Comparison of ENCODE assay signal across 7 cellular contexts in genomic region chr20:53585028-53585569, GRCh38. TPM values are rescaled to one million over a fixed set of nuclear protein-coding genes. Genes with fewer than 3 reads are reported as not detected.
DNase-seq lines count a peak whose midpoint lies in the region; ATAC-seq and TF ChIP-seq lines count a peak whose summit lies in the region.
"Not testable (repeated sequence)": the region's sequence is repeated elsewhere in the genome, so short reads cannot be mapped to it uniquely, and the experiment has no call there.

No MANE protein-coding gene starts in this region.

- H3K27ac Mint-ChIP-seq in T-cell, result peak overlapping the region; percentile 95
- peak overlapping the region; percentile 100 for H3K27ac Mint-ChIP-seq in activated T-cell treated with anti-CD3 and anti-CD28 coated beads, Interleukin-2, amount 50 U/mL, for 72 hours
- peak overlapping the region; percentile 86 for H3K27ac Mint-ChIP-seq in memory B cell
- peak overlapping the region; percentile 95 for H3K27ac Mint-ChIP-seq in stimulated activated effector memory CD8-positive, alpha-beta T cell treated with anti-CD3 and anti-CD28 coated beads, Interleukin-12 subunit alpha, Interleukin-12 subunit beta, amount 100 ng/mL, for 72 hours

- intact Hi-C loops in colonic mucosa (cut with DNase I), result not testable (repeated sequence)

- H3K4me1 Mint-ChIP-seq in T-cell, result peaks cover 81 to 88% (median 82%) of the 10 kb centered on the region in 3 donors
- peaks cover 82% of the 10 kb centered on the region for H3K4me1 Mint-ChIP-seq in activated T-cell treated with anti-CD3 and anti-CD28 coated beads, Interleukin-2, amount 50 U/mL, for 72 hours (ENCODE audit: low read depth)
- peaks cover 40% of the 10 kb centered on the region for H3K4me1 Mint-ChIP-seq in memory B cell
- peaks cover 62% of the 10 kb centered on the region for H3K4me1 Mint-ChIP-seq in stimulated activated effector memory CD8-positive, alpha-beta T cell treated with anti-CD3 and anti-CD28 coated beads, Interleukin-12 subunit alpha, Interleukin-12 subunit beta, amount 100 ng/mL, for 72 hours

- H3K36me3 Mint-ChIP-seq in T-cell (peaks cover 18% of the 10 kb centered on the region), memory B cell (peaks cover 18% of the 10 kb centered on the region)
- H3K36me3 Mint-ChIP-seq in activated T-cell treated with anti-CD3 and anti-CD28 coated beads, Interleukin-2, amount 50 U/mL, for 72 hours (ENCODE audit: insufficient read depth in 2 of 2), result peaks cover 13 to 16% of the 10 kb centered on the region in 2 donors
- H3K36me3 Mint-ChIP-seq in stimulated activated effector memory CD8-positive, alpha-beta T cell treated with anti-CD3 and anti-CD28 coated beads, Interleukin-12 subunit alpha, Interleukin-12 subunit beta, amount 100 ng/mL, for 72 hours, result peaks cover 35% of the 10 kb centered on the region

- ATAC-seq in T-cell (replicated peaks in 1 of 4), result not testable (repeated sequence)
- peak; percentile 28 to 30 for ATAC-seq in activated T-cell treated with anti-CD3 and anti-CD28 coated beads, Interleukin-2, amount 50 U/mL, for 72 hours (replicated peaks in 1 of 2)
- peak; percentile 51 for ATAC-seq in memory B cell (ENCODE audit: low read depth)
- peak; percentile 55 for ATAC-seq in stimulated activated effector memory CD8-positive, alpha-beta T cell treated with anti-CD3 and anti-CD28 coated beads, Interleukin-12 subunit alpha, Interleukin-12 subunit beta, amount 100 ng/mL, for 72 hours

- H3K27me3 ChIP-seq in HUES64 (ENCODE audit: insufficient read depth, low read length); colonic mucosa: not testable (repeated sequence)

- DNase-seq in T-cell, result peak in 1 of 34 experiments; percentile 6
- DNase-seq in activated T-cell treated with anti-CD3 and anti-CD28 coated beads, Interleukin-2, amount 50 U/mL, for 72 hours; colonic mucosa; memory B cell (ENCODE audit: low spot score in 2 of 2); stimulated activated effector memory CD8-positive, alpha-beta T cell treated with anti-CD3 and anti-CD28 coated beads, Interleukin-12 subunit alpha, Interleukin-12 subunit beta, amount 100 ng/mL, for 72 hours (ENCODE audit: low spot score in 2 of 2): not testable (repeated sequence)

- peak overlapping the region; percentile 52; the same call in 1 of the 2 replicates for H3K4me3 ChIP-seq in GM08714 (ENCODE audit: low read length)
- H3K4me3 ChIP-seq in HUES64 (ENCODE audit: low read length); colonic mucosa: not testable (repeated sequence)

- not testable (repeated sequence) for H3K9me3 Mint-ChIP-seq in T-cell; activated T-cell treated with anti-CD3 and anti-CD28 coated beads, Interleukin-2, amount 50 U/mL, for 72 hours; memory B cell; stimulated activated effector memory CD8-positive, alpha-beta T cell treated with anti-CD3 and anti-CD28 coated beads, Interleukin-12 subunit alpha, Interleukin-12 subunit beta, amount 100 ng/mL, for 72 hours

- CTCF ChIA-PET in T-cell (lab: Charles Lee), result interaction anchor here in 1 of 2 donors (0.7 kb wide), 1 partner anchor 331 kb away, joined by 3 read pairs; no protein-coding TSS in a partner anchor

- TF ChIP-seq CTCF in colonic mucosa (IDR thresholded peaks at IDR 0.05), result not testable (repeated sequence)

- H3K4me3 Mint-ChIP-seq in T-cell (peak overlapping the region; percentile 71 to 90 (median 75)), memory B cell (peak overlapping the region; percentile 67)
- H3K4me3 Mint-ChIP-seq in activated T-cell treated with anti-CD3 and anti-CD28 coated beads, Interleukin-2, amount 50 U/mL, for 72 hours, result peak overlapping the region; percentile 90 to 93
- peak overlapping the region; percentile 67 for H3K4me3 Mint-ChIP-seq in stimulated activated effector memory CD8-positive, alpha-beta T cell treated with anti-CD3 and anti-CD28 coated beads, Interleukin-12 subunit alpha, Interleukin-12 subunit beta, amount 100 ng/mL, for 72 hours

- H3K4me1 ChIP-seq in HUES64 (ENCODE audit: insufficient read depth, low read length), result peaks cover 73% of the 10 kb centered on the region
- H3K4me1 ChIP-seq in colonic mucosa, result peaks cover 19% of the 10 kb centered on the region

- H3K27ac ChIP-seq in HUES64 (ENCODE audit: low read depth, low read length), result peak overlapping the region; percentile 80; the same call in 1 of the 2 replicates
- peak overlapping the region; percentile 71 for H3K27ac ChIP-seq in colonic mucosa

- POLR2A ChIA-PET in T-cell (lab: Charles Lee), result interaction anchor here in 1 of 2 donors (0.6 kb wide), 3 partner anchors 61 to 585 kb away, joined by 3 to 10 read pairs (median 3); no protein-coding TSS in a partner anchor

- 0 out of 2 replicates have a peak overlapping the region, but pooled peaks have one; percentile 26 for H3K9ac ChIP-seq in HUES64 (ENCODE audit: low read depth, low read length)
- H3K9ac ChIP-seq in colonic mucosa (ENCODE audit: low read depth in 2 of 2, low read length in 2 of 2), result not testable (repeated sequence)

- WGBS in HUES64, result 92% methylated on average over 5 of the region's 6 CpGs

- not testable (repeated sequence) for H3K27me3 Mint-ChIP-seq in T-cell; activated T-cell treated with anti-CD3 and anti-CD28 coated beads, Interleukin-2, amount 50 U/mL, for 72 hours (ENCODE audit: low read depth); memory B cell

- H3K9me3 ChIP-seq in HUES64 (ENCODE audit: insufficient read depth, low read depth, low read length); colonic mucosa: not testable (repeated sequence)

- H3K36me3 ChIP-seq in HUES64 (ENCODE audit: insufficient read depth, low read length), result peaks cover 30% of the 10 kb centered on the region
- H3K36me3 ChIP-seq in colonic mucosa, result not testable (repeated sequence)

RNA-seq across cellular contexts. Expression of gene ZNF217, which starts 8.5 kb away (rescaled TPM):
- 33.1 TPM for polyA plus RNA-seq in HUES64 (2013, experiment 1 of 2)
- 40.0 TPM for polyA plus RNA-seq in HUES64 (2013, experiment 2 of 2)
- total RNA-seq in T-cell, result 10 to 100 TPM; 57.6 to 92.4 (median 87.5) TPM
- total RNA-seq in activated T-cell treated with anti-CD3 and anti-CD28 coated beads, Interleukin-2, amount 50 U/mL, for 72 hours, result 10 to 100 TPM; 66.4 to 67.2 TPM
- total RNA-seq in colonic mucosa, result 10 to 100 TPM; 45.7 to 73.0 TPM
